In genomic region chr7:74725840-74726239, GRCh38 we compare ENCODE assay signal across 23 cellular contexts. TPM values are rescaled to one million over a fixed set of nuclear protein-coding genes. Genes with fewer than 3 reads are reported as not detected.
A peak's percentile ranks its signal among the peaks of the same experiment; 100 is the strongest.
DNase-seq lines count a peak whose midpoint lies in the region; ATAC-seq, FAIRE-seq and TF ChIP-seq lines count a peak whose summit lies in the region.
"Had no signal": no experiment of that assay in that cellular context is flagged by ENCODE, and none has a peak within 500 bp of the region (broad histone marks: within the 10 kb centered on the region; RNA-seq: fewer than 3 reads in every experiment).

No MANE protein-coding gene starts in this region.

- peak overlapping the region; percentile 23 to 56 (median 54) for H3K27ac ChIP-seq in gastrocnemius medialis
- H3K27ac ChIP-seq: GM23248, SJCRH30 had no signal

- H3K9me3 Mint-ChIP-seq in activated T-cell treated with anti-CD3 and anti-CD28 coated beads, Interleukin-2, amount 50 U/mL, for 24 hours, result no peaks in the 10 kb centered on the region
- no peaks in the 10 kb centered on the region for H3K9me3 Mint-ChIP-seq in effector memory CD8-positive, alpha-beta T cell
- H3K9me3 Mint-ChIP-seq in activated naive CD8-positive, alpha-beta T cell treated with anti-CD3 and anti-CD28 coated beads, Interleukin-2, amount 50 U/mL, for 24 hours, result no peaks in the 10 kb centered on the region

- intact Hi-C loops in gastrocnemius medialis (cut with DNase I; ENCODE audit: low total_unique reads), result no loop called here
- intact Hi-C loops in mucosa of descending colon (cut with DNase I, micrococcal nuclease), result no loop called here

- in situ Hi-C loops in gastrocnemius medialis (cut with MboI; ENCODE audit: low sequenced_read_pairs in 4 of 4), result no loop called here

- TF ChIP-seq POLR2A in H54 (IDR thresholded peaks at IDR 0.05; ENCODE audit: low read depth, low read length) (no peak), gastrocnemius medialis (IDR thresholded peaks at IDR 0.05) (no peak)

- no peak overlapping the region for H3K4me3 Mint-ChIP-seq in activated T-cell treated with anti-CD3 and anti-CD28 coated beads, Interleukin-2, amount 50 U/mL, for 24 hours
- no peak overlapping the region for H3K4me3 Mint-ChIP-seq in effector memory CD8-positive, alpha-beta T cell
- H3K4me3 Mint-ChIP-seq in activated naive CD8-positive, alpha-beta T cell treated with anti-CD3 and anti-CD28 coated beads, Interleukin-2, amount 50 U/mL, for 24 hours, result no peak overlapping the region

- H3K4me1 Mint-ChIP-seq in activated T-cell treated with anti-CD3 and anti-CD28 coated beads, Interleukin-2, amount 50 U/mL, for 24 hours (ENCODE audit: low read depth), result peaks cover 5% of the 10 kb centered on the region
- no peaks in the 10 kb centered on the region for H3K4me1 Mint-ChIP-seq in effector memory CD8-positive, alpha-beta T cell (ENCODE audit: low read depth in 2 of 2)
- H3K4me1 Mint-ChIP-seq in activated naive CD8-positive, alpha-beta T cell treated with anti-CD3 and anti-CD28 coated beads, Interleukin-2, amount 50 U/mL, for 24 hours, result no peaks in the 10 kb centered on the region

- no peak for DNase-seq in activated T-cell treated with anti-CD3 and anti-CD28 coated beads, Interleukin-2, amount 50 U/mL, for 24 hours
- no peak for DNase-seq in activated T-cell treated with anti-CD3 and anti-CD28 coated beads, Interleukin-2, amount 50 U/mL, for 48 hours
- DNase-seq in H54 (ENCODE audit: insufficient read length, low spot score) (no peak), gastrocnemius medialis (no peak), mucosa of descending colon (no peak), superior temporal gyrus (ENCODE audit: extremely low spot score) (no peak)
- DNase-seq in effector memory CD8-positive, alpha-beta T cell, result no peak
- no peak for DNase-seq in activated naive CD8-positive, alpha-beta T cell treated with anti-CD3 and anti-CD28 coated beads, Interleukin-2, amount 50 U/mL, for 24 hours
- DNase-seq: GM23248, MM.1S, NCI-H1092, NCI-H1436 treated with DMSO at 0.1 percent for 48 hours, NCI-H2029 treated with DMSO at 0.1 percent for 48 hours, NCI-H446 treated with DMSO at 0.1 percent for 48 hours, NCI-H774, PC-3 had no signal

- H3K27me3 Mint-ChIP-seq in activated T-cell treated with anti-CD3 and anti-CD28 coated beads, Interleukin-2, amount 50 U/mL, for 24 hours, result no peaks in the 10 kb centered on the region
- no peaks in the 10 kb centered on the region for H3K27me3 Mint-ChIP-seq in effector memory CD8-positive, alpha-beta T cell
- H3K27me3 Mint-ChIP-seq in activated naive CD8-positive, alpha-beta T cell treated with anti-CD3 and anti-CD28 coated beads, Interleukin-2, amount 50 U/mL, for 24 hours, result no peaks in the 10 kb centered on the region

- H3K4me1 ChIP-seq in gastrocnemius medialis, result peaks cover 21 to 22% of the 10 kb centered on the region in 2 donors
- no peaks in the 10 kb centered on the region for H3K4me1 ChIP-seq in mucosa of descending colon (ENCODE audit: low read depth)

- peak; percentile 27 for FAIRE-seq in H54 (lab: Jason Lieb, UNC)
- FAIRE-seq: A204.1, D721Med, GM12891, GM19239 had no signal

- H3K9me3 ChIP-seq in gastrocnemius medialis (no peaks in the 10 kb centered on the region), mucosa of descending colon (no peaks in the 10 kb centered on the region)
- H3K9me3 ChIP-seq: SJCRH30 had no signal

- H3K27ac Mint-ChIP-seq in activated T-cell treated with anti-CD3 and anti-CD28 coated beads, Interleukin-2, amount 50 U/mL, for 24 hours, result peak overlapping the region; percentile 52
- peak overlapping the region; percentile 61 to 85 for H3K27ac Mint-ChIP-seq in effector memory CD8-positive, alpha-beta T cell
- no peak overlapping the region for H3K27ac Mint-ChIP-seq in activated naive CD8-positive, alpha-beta T cell treated with anti-CD3 and anti-CD28 coated beads, Interleukin-2, amount 50 U/mL, for 24 hours

- no peaks in the 10 kb centered on the region for H3K27me3 ChIP-seq in gastrocnemius medialis
- H3K27me3 ChIP-seq: SJCRH30 had no signal

- H3K36me3 ChIP-seq in gastrocnemius medialis (peaks cover 0 to 15% of the 10 kb centered on the region in 2 donors), mucosa of descending colon (ENCODE audit: low read depth) (no peaks in the 10 kb centered on the region)

- no peak for ATAC-seq in effector memory CD8-positive, alpha-beta T cell (replicated peaks)
- ATAC-seq in gastrocnemius medialis (no peak), mucosa of descending colon (no peak)
- ATAC-seq in activated naive CD8-positive, alpha-beta T cell treated with anti-CD3 and anti-CD28 coated beads, Interleukin-2, amount 50 U/mL, for 24 hours, result no peak
- ATAC-seq: HCT116, PC-3 had no signal

- H3K4me3 ChIP-seq in gastrocnemius medialis (no peak overlapping the region), mucosa of descending colon (no peak overlapping the region)
- H3K4me3 ChIP-seq: GM23248, SJCRH30 had no signal

- no peak for TF ChIP-seq CTCF in gastrocnemius medialis (IDR thresholded peaks at IDR 0.05 in 4 of 5, conservative IDR thresholded peaks at IDR 0.05 in 1 of 5)
- TF ChIP-seq CTCF in mucosa of descending colon (IDR thresholded peaks at IDR 0.05), result no peak

- peaks cover 47% of the 10 kb centered on the region for H3K36me3 Mint-ChIP-seq in activated T-cell treated with anti-CD3 and anti-CD28 coated beads, Interleukin-2, amount 50 U/mL, for 24 hours (ENCODE audit: low read depth)
- peaks cover 26% of the 10 kb centered on the region for H3K36me3 Mint-ChIP-seq in effector memory CD8-positive, alpha-beta T cell (ENCODE audit: insufficient read depth)
- H3K36me3 Mint-ChIP-seq in activated naive CD8-positive, alpha-beta T cell treated with anti-CD3 and anti-CD28 coated beads, Interleukin-2, amount 50 U/mL, for 24 hours (ENCODE audit: low read depth), result peaks cover 25% of the 10 kb centered on the region

RNA-seq across cellular contexts. Expression of gene NCF1, which starts 48.0 kb away (rescaled TPM):
- total RNA-seq in gastrocnemius medialis (1 to 10 TPM in 1 of 4 donors, under 1 TPM in 3; 0.41 to 2.7 (median 0.54) TPM), mucosa of descending colon (1 to 10 TPM; 3.9 to 8.3 (median 5.2) TPM)
- total RNA-seq: GM23248, LHCN-M2, PC-3, SJCRH30 had no signal
